8 cellular contexts compared by ENCODE assay signal in genomic region chr10:119892188-119893065, GRCh38. TPM values are rescaled to one million over a fixed set of nuclear protein-coding genes. Genes with fewer than 3 reads are reported as not detected.
DNase-seq lines count a peak whose midpoint lies in the region; ATAC-seq and FAIRE-seq lines count a peak whose summit lies in the region.

Gene SEC23IP (plus strand): TSS chr10:119892730. CDS start chr10:119892783, 53 bp downstream.

- H3K27ac Mint-ChIP-seq in activated T-cell treated with anti-CD3 and anti-CD28 coated beads, Interleukin-2, amount 50 U/mL, for 72 hours: peak within 1 kb of the TSS; percentile 98

- H3K4me3 ChIP-seq in muscle layer of duodenum (ENCODE audit: low read depth in 1 of 2, low read length in 2 of 2): peak within 1 kb of the TSS; percentile 89 to 99

- H3K36me3 Mint-ChIP-seq in activated T-cell treated with anti-CD3 and anti-CD28 coated beads, Interleukin-2, amount 50 U/mL, for 72 hours (ENCODE audit: insufficient read depth in 2 of 2): peaks cover 2 to 10% of the 10 kb centered on the region in 2 donors

- H3K4me1 ChIP-seq in muscle layer of duodenum (ENCODE audit: control insufficient read depth in 1 of 2, insufficient read depth in 2 of 2, low read length in 2 of 2): peaks cover 32 to 43% of the 10 kb centered on the region in 2 donors

- H3K27me3 ChIP-seq in muscle layer of duodenum (ENCODE audit: low read depth, low read length): no peaks in the 10 kb centered on the region

- H3K27ac ChIP-seq in KOPT-K1 (ENCODE audit: low read depth, low read length, poor library complexity, severe bottlenecking) (peak within 1 kb of the TSS; percentile 74), muscle layer of duodenum (ENCODE audit: low read length) (peak within 1 kb of the TSS; percentile 90)

- H3K9me3 ChIP-seq in KOPT-K1 (ENCODE audit: insufficient read depth, low read length, poor library complexity, severe bottlenecking): peaks cover 4% of the 10 kb centered on the region
- no peaks in the 10 kb centered on the region for H3K9me3 ChIP-seq in muscle layer of duodenum (ENCODE audit: control insufficient read depth in 1 of 2, low read length in 2 of 2)

- peaks cover 52% of the 10 kb centered on the region for H3K4me1 Mint-ChIP-seq in activated T-cell treated with anti-CD3 and anti-CD28 coated beads, Interleukin-2, amount 50 U/mL, for 72 hours (ENCODE audit: low read depth)

- peak within 1 kb of the TSS; percentile 95 to 100 for H3K4me3 Mint-ChIP-seq in activated T-cell treated with anti-CD3 and anti-CD28 coated beads, Interleukin-2, amount 50 U/mL, for 72 hours

- H3K9me3 Mint-ChIP-seq in activated T-cell treated with anti-CD3 and anti-CD28 coated beads, Interleukin-2, amount 50 U/mL, for 72 hours: no peaks in the 10 kb centered on the region

- peak; percentile 78 for FAIRE-seq in RCC 7860 (lab: Jason Lieb, UNC)

- ATAC-seq in GM21786 (IDR thresholded peaks at IDR 0.05; ENCODE audit: unreplicated experiment): peak; percentile 99
- ATAC-seq in activated T-cell treated with anti-CD3 and anti-CD28 coated beads, Interleukin-2, amount 50 U/mL, for 72 hours (replicated peaks in 1 of 2): peak; percentile 99 to 100
- peak; percentile 98 for ATAC-seq in esophagus mucosa

- H3K27me3 Mint-ChIP-seq in activated T-cell treated with anti-CD3 and anti-CD28 coated beads, Interleukin-2, amount 50 U/mL, for 72 hours (ENCODE audit: low read depth): no peaks in the 10 kb centered on the region

- H3K36me3 ChIP-seq in KOPT-K1 (ENCODE audit: insufficient read depth, low read length) (peaks cover 19% of the 10 kb centered on the region; the same call in 1 of the 2 replicates), muscle layer of duodenum (ENCODE audit: control insufficient read depth in 1 of 2, insufficient read depth in 2 of 2, low read length in 2 of 2) (peaks cover 0 to 3% of the 10 kb centered on the region in 2 donors)

- DNase-seq in DMS79 (lab: John Stamatoyannopoulos, UW): peak; percentile 67
- DNase-seq in RCC 7860 (ENCODE audit: low spot score): peak; percentile 89
- peak; percentile 95 to 96 for DNase-seq in activated T-cell treated with anti-CD3 and anti-CD28 coated beads, Interleukin-2, amount 50 U/mL, for 72 hours
- DNase-seq in stimulated activated CD8-positive, alpha-beta memory T cell treated with anti-CD3 and anti-CD28 coated beads, Interleukin-7, amount 100 ng/mL, for 4 hours (ENCODE audit: low read depth in 2 of 2): peak; percentile 84 to 87

RNA-seq across cellular contexts. Expression of gene SEC23IP, which starts in this region (rescaled TPM):
- 10 to 100 TPM; 47.8 to 57.9 TPM for total RNA-seq in activated T-cell treated with anti-CD3 and anti-CD28 coated beads, Interleukin-2, amount 50 U/mL, for 72 hours
- total RNA-seq in esophagus mucosa: 30.8 TPM

Comparison
In these comparisons a context has a peak if more than half of its experiments do, and no peak if none do; other contexts are left out.
1. Peak in every context shown above with its lines: DNase-seq, ATAC-seq, H3K4me3 ChIP-seq and H3K27ac ChIP-seq.